1 cellular context compared by ENCODE assay signal in the genomic region with DNA sequence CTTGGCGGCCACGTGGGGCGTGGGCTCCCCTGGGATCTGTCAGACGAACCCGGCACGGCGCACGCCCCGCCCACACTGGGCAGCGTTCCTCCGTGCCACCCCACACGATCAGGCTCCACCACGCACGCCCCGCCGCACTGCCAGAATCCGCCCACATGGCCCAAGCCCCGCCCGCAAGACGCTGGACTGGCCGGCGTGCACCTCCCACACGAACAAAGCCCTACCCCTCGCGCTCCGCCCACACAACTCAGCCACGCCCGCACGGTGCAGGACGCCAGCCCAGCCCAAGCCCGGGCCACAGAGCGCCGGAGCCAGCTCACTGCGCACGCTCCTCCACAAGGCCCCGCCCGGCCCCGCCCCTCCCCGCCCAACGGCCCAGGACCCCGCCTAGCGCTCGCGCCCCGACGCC.
TF ChIP-seq lines count a peak whose summit lies in the region.

No MANE protein-coding gene starts in this region.

TF ChIP-seq in GM12878, 131 proteins besides CTCF, POLR2A, EP300 and RAD21 (continued from another document):
- TF ChIP-seq, protein P1, sequence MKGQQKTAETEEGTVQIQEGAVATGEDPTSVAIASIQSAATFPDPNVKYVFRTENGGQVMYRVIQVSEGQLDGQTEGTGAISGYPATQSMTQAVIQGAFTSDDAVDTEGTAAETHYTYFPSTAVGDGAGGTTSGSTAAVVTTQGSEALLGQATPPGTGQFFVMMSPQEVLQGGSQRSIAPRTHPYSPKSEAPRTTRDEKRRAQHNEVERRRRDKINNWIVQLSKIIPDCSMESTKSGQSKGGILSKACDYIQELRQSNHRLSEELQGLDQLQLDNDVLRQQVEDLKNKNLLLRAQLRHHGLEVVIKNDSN (IDR thresholded peaks at IDR 0.05; ENCODE audit: borderline replicate concordance, extremely low read length, insufficient read depth, low read depth, low read length): peak; percentile 74
- peak; percentile 77 to 92; a peak in 3 of 4 replicates for TF ChIP-seq BHLHE40 (IDR thresholded peaks at IDR 0.05; ENCODE audit: borderline replicate concordance in 1 of 2, low read depth in 2 of 2, low read length in 1 of 2)
- 0 out of 2 replicates have a peak, but pooled peaks have one; percentile 15 for TF ChIP-seq BACH1 (IDR thresholded peaks at IDR 0.05; ENCODE audit: borderline replicate concordance)
- TF ChIP-seq IKZF1 (conservative IDR thresholded peaks at IDR 0.05): no peak; the same call in 1 of the 2 replicates
- peak in 1 of 2 experiments; percentile 87; a peak in 2 of 3 replicates for TF ChIP-seq EGR1 (IDR thresholded peaks at IDR 0.05; ENCODE audit: borderline replicate concordance in 1 of 2, low read depth in 2 of 2, low read length in 2 of 2)
- no peak for TF ChIP-seq ZZZ3 (IDR thresholded peaks at IDR 0.05; ENCODE audit: control insufficient read depth, insufficient read length, low read depth)
- peak; percentile 98 for TF ChIP-seq HDGF (IDR thresholded peaks at IDR 0.05)
- TF ChIP-seq, protein P2, sequence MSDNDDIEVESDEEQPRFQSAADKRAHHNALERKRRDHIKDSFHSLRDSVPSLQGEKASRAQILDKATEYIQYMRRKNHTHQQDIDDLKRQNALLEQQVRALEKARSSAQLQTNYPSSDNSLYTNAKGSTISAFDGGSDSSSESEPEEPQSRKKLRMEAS (IDR thresholded peaks at IDR 0.05; ENCODE audit: low read depth, low read length): peak; percentile 87
- TF ChIP-seq CREB1 (IDR thresholded peaks at IDR 0.05; ENCODE audit: low read depth): peak; percentile 28; the same call in 1 of the 2 replicates
- TF ChIP-seq RELA (IDR thresholded peaks at IDR 0.05; ENCODE audit: borderline replicate concordance, partially characterized antibody): peak; percentile 15
- TF ChIP-seq USF2 (IDR thresholded peaks at IDR 0.05; ENCODE audit: borderline replicate concordance, low read depth, low read length): peak; percentile 31; the same call in 1 of the 2 replicates
- TF ChIP-seq CBX3 (IDR thresholded peaks at IDR 0.05; ENCODE audit: borderline replicate concordance, low read depth): no peak
- peak; percentile 53 for TF ChIP-seq NRF1 (conservative IDR thresholded peaks at IDR 0.05; ENCODE audit: low read depth, low read length)
- no peak for TF ChIP-seq SKIL (IDR thresholded peaks at IDR 0.05; ENCODE audit: low read depth, poor library complexity, severe bottlenecking)
- TF ChIP-seq ATF7 (IDR thresholded peaks at IDR 0.05; ENCODE audit: low read depth): 0 out of 2 replicates have a peak, but pooled peaks have one; percentile 19
- peak; percentile 74 for TF ChIP-seq SP1 (IDR thresholded peaks at IDR 0.05; ENCODE audit: low read depth, low read length)
- TF ChIP-seq, protein P3, sequence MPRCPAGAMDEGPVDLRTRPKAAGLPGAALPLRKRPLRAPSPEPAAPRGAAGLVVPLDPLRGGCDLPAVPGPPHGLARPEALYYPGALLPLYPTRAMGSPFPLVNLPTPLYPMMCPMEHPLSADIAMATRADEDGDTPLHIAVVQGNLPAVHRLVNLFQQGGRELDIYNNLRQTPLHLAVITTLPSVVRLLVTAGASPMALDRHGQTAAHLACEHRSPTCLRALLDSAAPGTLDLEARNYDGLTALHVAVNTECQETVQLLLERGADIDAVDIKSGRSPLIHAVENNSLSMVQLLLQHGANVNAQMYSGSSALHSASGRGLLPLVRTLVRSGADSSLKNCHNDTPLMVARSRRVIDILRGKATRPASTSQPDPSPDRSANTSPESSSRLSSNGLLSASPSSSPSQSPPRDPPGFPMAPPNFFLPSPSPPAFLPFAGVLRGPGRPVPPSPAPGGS (IDR thresholded peaks at IDR 0.05; ENCODE audit: borderline replicate concordance, insufficient read depth, low read depth, low read length, poor library complexity, severe bottlenecking): no peak
- TF ChIP-seq PAX5 (IDR thresholded peaks at IDR 0.05; ENCODE audit: borderline replicate concordance, low read depth, low read length): peak; percentile 60; the same call in 1 of the 2 replicates
- peak; percentile 66; the same call in 1 of the 2 replicates for TF ChIP-seq RAD51 (IDR thresholded peaks at IDR 0.05)
